ENCODE assay signal across 2 cellular contexts in genomic region chr6:168469198-168469943, GRCh38.
TF ChIP-seq lines count a peak whose summit lies in the region.

No MANE protein-coding gene starts in this region.

TF ChIP-seq in SK-N-SH, 30 proteins besides CTCF, POLR2A, EP300 and RAD21:
- TF ChIP-seq NFIC (IDR thresholded peaks at IDR 0.05; ENCODE audit: borderline replicate concordance) (no peak), GABPA (IDR thresholded peaks at IDR 0.05; ENCODE audit: low read depth) (no peak), EZH2phosphoT487 (IDR thresholded peaks at IDR 0.05; ENCODE audit: borderline replicate concordance, low read depth) (no peak), YY1 (IDR thresholded peaks at IDR 0.05; ENCODE audit: low read depth) (no peak), PBX3 (IDR thresholded peaks at IDR 0.05) (no peak), ELF1 (IDR thresholded peaks at IDR 0.05) (no peak), RCOR1 (IDR thresholded peaks at IDR 0.05; ENCODE audit: low read length) (no peak), FOXJ3 (CRISPR knock-in tag; IDR thresholded peaks at IDR 0.05) (no peak), SIN3A (IDR thresholded peaks at IDR 0.05; ENCODE audit: borderline replicate concordance, low read depth, low read length) (no peak), TCF12 (IDR thresholded peaks at IDR 0.05) (no peak), CHD2 (IDR thresholded peaks at IDR 0.05; ENCODE audit: low read length, partially characterized antibody) (no peak)
- TF ChIP-seq, protein P1, sequence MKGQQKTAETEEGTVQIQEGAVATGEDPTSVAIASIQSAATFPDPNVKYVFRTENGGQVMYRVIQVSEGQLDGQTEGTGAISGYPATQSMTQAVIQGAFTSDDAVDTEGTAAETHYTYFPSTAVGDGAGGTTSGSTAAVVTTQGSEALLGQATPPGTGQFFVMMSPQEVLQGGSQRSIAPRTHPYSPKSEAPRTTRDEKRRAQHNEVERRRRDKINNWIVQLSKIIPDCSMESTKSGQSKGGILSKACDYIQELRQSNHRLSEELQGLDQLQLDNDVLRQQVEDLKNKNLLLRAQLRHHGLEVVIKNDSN (IDR thresholded peaks at IDR 0.05; ENCODE audit: borderline replicate concordance, low read depth): no peak
- TF ChIP-seq, protein P2, sequence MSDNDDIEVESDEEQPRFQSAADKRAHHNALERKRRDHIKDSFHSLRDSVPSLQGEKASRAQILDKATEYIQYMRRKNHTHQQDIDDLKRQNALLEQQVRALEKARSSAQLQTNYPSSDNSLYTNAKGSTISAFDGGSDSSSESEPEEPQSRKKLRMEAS (IDR thresholded peaks at IDR 0.05; ENCODE audit: low read depth): no peak
- TF ChIP-seq, protein P3, sequence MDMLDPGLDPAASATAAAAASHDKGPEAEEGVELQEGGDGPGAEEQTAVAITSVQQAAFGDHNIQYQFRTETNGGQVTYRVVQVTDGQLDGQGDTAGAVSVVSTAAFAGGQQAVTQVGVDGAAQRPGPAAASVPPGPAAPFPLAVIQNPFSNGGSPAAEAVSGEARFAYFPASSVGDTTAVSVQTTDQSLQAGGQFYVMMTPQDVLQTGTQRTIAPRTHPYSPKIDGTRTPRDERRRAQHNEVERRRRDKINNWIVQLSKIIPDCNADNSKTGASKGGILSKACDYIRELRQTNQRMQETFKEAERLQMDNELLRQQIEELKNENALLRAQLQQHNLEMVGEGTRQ (IDR thresholded peaks at IDR 0.05; ENCODE audit: borderline replicate concordance, low read depth, low read length): no peak

TF ChIP-seq in SK-N-SH treated with all-trans-retinoic acid at 6 μM for 48 hours, 23 proteins besides CTCF, POLR2A, EP300 and RAD21:
- no peak for TF ChIP-seq POU6F1 (CRISPR knock-in tag; IDR thresholded peaks at IDR 0.05; ENCODE audit: borderline replicate concordance, low read depth)
- no peak for TF ChIP-seq ZFP30 (CRISPR knock-in tag; IDR thresholded peaks at IDR 0.05)
- no peak for TF ChIP-seq ZNF70 (CRISPR knock-in tag; IDR thresholded peaks at IDR 0.05)
- TF ChIP-seq TCF4 (CRISPR knock-in tag; IDR thresholded peaks at IDR 0.05; ENCODE audit: borderline replicate concordance): no peak
- no peak for TF ChIP-seq SNAI2 (CRISPR knock-in tag; IDR thresholded peaks at IDR 0.05)
- TF ChIP-seq RARB (CRISPR knock-in tag; IDR thresholded peaks at IDR 0.05): no peak
- TF ChIP-seq TOX (CRISPR knock-in tag; IDR thresholded peaks at IDR 0.05; ENCODE audit: borderline replicate concordance): no peak
- TF ChIP-seq ESRRG (CRISPR knock-in tag; IDR thresholded peaks at IDR 0.05): no peak
- TF ChIP-seq CREB5 (CRISPR knock-in tag; IDR thresholded peaks at IDR 0.05; ENCODE audit: low read depth): no peak
- TF ChIP-seq PPARA (CRISPR knock-in tag; IDR thresholded peaks at IDR 0.05; ENCODE audit: borderline replicate concordance): no peak
- no peak for TF ChIP-seq ZNF565 (CRISPR knock-in tag; conservative IDR thresholded peaks at IDR 0.05; ENCODE audit: low read depth)
- TF ChIP-seq ISL1 (CRISPR knock-in tag; IDR thresholded peaks at IDR 0.05): no peak
- no peak for TF ChIP-seq OSR1 (CRISPR knock-in tag; IDR thresholded peaks at IDR 0.05)
- TF ChIP-seq ARNTL (CRISPR knock-in tag; IDR thresholded peaks at IDR 0.05; ENCODE audit: borderline replicate concordance, low read depth): no peak
- no peak for TF ChIP-seq ZNF8 (CRISPR knock-in tag; IDR thresholded peaks at IDR 0.05)
